ENCODE assay signal across 8 cellular contexts in the genomic region with DNA sequence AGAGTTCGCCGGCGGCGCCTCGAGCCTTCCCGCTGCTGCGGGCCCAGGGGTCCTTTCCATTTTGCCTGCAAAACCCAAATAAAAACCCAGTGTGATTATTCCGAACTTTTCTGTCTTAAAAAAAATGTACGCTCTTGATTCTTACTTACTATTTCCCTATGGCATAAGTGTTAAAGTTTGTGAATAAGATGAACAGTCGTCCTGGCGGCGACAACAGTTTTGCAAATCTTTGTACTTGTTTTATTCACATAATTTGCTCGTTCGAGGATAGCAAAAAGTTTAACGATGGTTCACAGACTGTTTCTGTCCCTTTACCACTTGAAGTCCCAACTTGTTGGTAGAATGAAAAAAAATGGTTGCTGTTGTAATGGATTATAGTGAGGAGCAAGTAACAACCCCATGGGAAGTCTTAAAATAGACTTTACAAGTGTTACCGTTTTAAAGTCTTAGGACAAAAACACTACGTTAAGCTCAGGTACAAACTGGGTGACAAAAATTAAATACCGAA. TPM values are rescaled to one million over a fixed set of nuclear protein-coding genes. Genes with fewer than 3 reads are reported as not detected.
DNase-seq lines count a peak whose midpoint lies in the region; FAIRE-seq and TF ChIP-seq lines count a peak whose summit lies in the region.

No MANE protein-coding gene starts in this region.

- no peaks in the 10 kb centered on the region for H3K9me3 ChIP-seq in BLaER1 treated with 17β-estradiol and CSF1 and Interleukin-3, amounts not matched to agents 10 nM and 100 nM (replicated peaks in 1 of 11)
- H3K9me3 ChIP-seq in thymus (ENCODE audit: control insufficient read depth), result no peaks in the 10 kb centered on the region

- H3K4me2 ChIP-seq in BLaER1 treated with 17β-estradiol and CSF1 and Interleukin-3, amounts not matched to agents 10 nM and 100 nM, result peak overlapping the region; percentile 74 to 97 (median 85)

- peaks cover 18 to 39% (median 28%) of the 10 kb centered on the region in 10 experiments for H3K4me1 ChIP-seq in BLaER1 treated with 17β-estradiol and CSF1 and Interleukin-3, amounts not matched to agents 10 nM and 100 nM
- peaks cover 9% of the 10 kb centered on the region for H3K4me1 ChIP-seq in thymus (ENCODE audit: control insufficient read depth, insufficient read depth, low read length)

- H4K20me1 ChIP-seq in BLaER1 treated with 17β-estradiol and CSF1 and Interleukin-3, amounts not matched to agents 10 nM and 100 nM, result peaks cover 6 to 36% (median 21%) of the 10 kb centered on the region in 11 experiments; a peak in 14 of 22 replicates

- H3K4me3 ChIP-seq in BLaER1 treated with 17β-estradiol and CSF1 and Interleukin-3, amounts not matched to agents 10 nM and 100 nM, result peak overlapping the region; percentile 70 to 92 (median 82)
- peak overlapping the region; percentile 70 for H3K4me3 ChIP-seq in Jurkat, Clone E6-1 (ENCODE audit: low read length)
- peak overlapping the region; percentile 79 for H3K4me3 ChIP-seq in thymus (ENCODE audit: low read length)

- DNase-seq in Jurkat, Clone E6-1 (ENCODE audit: low read depth, low spot score), result peak; percentile 7
- no peak for DNase-seq in GM12891 (ENCODE audit: insufficient read length, low spot score)
- DNase-seq in NCI-H748 (lab: John Stamatoyannopoulos, UW; ENCODE audit: unreplicated experiment), result no peak
- no peak for DNase-seq in NCI-H446 treated with DMSO at 0.1 percent for 48 hours (lab: John Stamatoyannopoulos, UW)

- peak overlapping the region; percentile 96 to 99 (median 97) for H3K27ac ChIP-seq in BLaER1 treated with 17β-estradiol and CSF1 and Interleukin-3, amounts not matched to agents 10 nM and 100 nM
- H3K27ac ChIP-seq in angular gyrus (ENCODE audit: low read depth, low read length) (peak overlapping the region; percentile 62), layer of hippocampus (ENCODE audit: low read depth, low read length) (peak overlapping the region; percentile 58), thymus (ENCODE audit: low read depth) (peak overlapping the region; percentile 94)

- H3K36me3 ChIP-seq in BLaER1 treated with 17β-estradiol and CSF1 and Interleukin-3, amounts not matched to agents 10 nM and 100 nM, result peaks cover 25 to 44% (median 34%) of the 10 kb centered on the region in 11 experiments
- peaks cover 3% of the 10 kb centered on the region for H3K36me3 ChIP-seq in thymus (ENCODE audit: control insufficient read depth, insufficient read depth)

- peak overlapping the region; percentile 94 to 99 (median 97) for H3K9ac ChIP-seq in BLaER1 treated with 17β-estradiol and CSF1 and Interleukin-3, amounts not matched to agents 10 nM and 100 nM

- FAIRE-seq in GM12891 (lab: Jason Lieb, UNC), result no peak

- no peak for TF ChIP-seq POLR2A in GM12891 (IDR thresholded peaks at IDR 0.05; ENCODE audit: low read depth, low read length)

- WGBS in thymus, result 3% methylated on average over 18 of the region's 18 CpGs

- no peaks in the 10 kb centered on the region for H3K27me3 ChIP-seq in BLaER1 treated with 17β-estradiol and CSF1 and Interleukin-3, amounts not matched to agents 10 nM and 100 nM
- H3K27me3 ChIP-seq in layer of hippocampus (ENCODE audit: control insufficient read depth, insufficient read depth, low read length) (no peaks in the 10 kb centered on the region), thymus (ENCODE audit: control insufficient read depth, insufficient read depth) (no peaks in the 10 kb centered on the region)

TF ChIP-seq in GM12891, 5 proteins besides CTCF, POLR2A, EP300 and RAD21:
- TF ChIP-seq PAX5 (IDR thresholded peaks at IDR 0.05; ENCODE audit: insufficient read depth, low read length, severe bottlenecking) (no peak), TAF1 (IDR thresholded peaks at IDR 0.05; ENCODE audit: low read depth, low read length) (no peak), SPI1 (IDR thresholded peaks at IDR 0.05; ENCODE audit: low read depth, low read length) (no peak), POU2F2 (IDR thresholded peaks at IDR 0.05; ENCODE audit: low read depth, low read length) (no peak), POLR2AphosphoS5 (IDR thresholded peaks at IDR 0.05; ENCODE audit: low read depth, low read length) (no peak)
TF ChIP-seq in GM12891: peak in this region for 0.

RNA-seq across cellular contexts. Expression of gene LSM8, which starts 0.5 kb away (rescaled TPM):
- 142 TPM for polyA plus RNA-seq in Jurkat, Clone E6-1 (2012; ENCODE audit: insufficient read depth, insufficient read length)
- 73.6 TPM for polyA plus RNA-seq in thymus
- 60.4 TPM for polyA plus RNA-seq in GM12891 (2012; ENCODE audit: low read depth, missing spikeins)

RNA-seq across cellular contexts. Expression of gene ANKRD7, which starts 40.1 kb away (rescaled TPM):
- polyA plus RNA-seq in Jurkat, Clone E6-1 (2012; ENCODE audit: insufficient read depth, insufficient read length), result 2.7 TPM
- 0.39 TPM for polyA plus RNA-seq in thymus
- polyA plus RNA-seq in GM12891 (2012; ENCODE audit: low read depth, missing spikeins), result 0.42 TPM
